In the genomic region with DNA sequence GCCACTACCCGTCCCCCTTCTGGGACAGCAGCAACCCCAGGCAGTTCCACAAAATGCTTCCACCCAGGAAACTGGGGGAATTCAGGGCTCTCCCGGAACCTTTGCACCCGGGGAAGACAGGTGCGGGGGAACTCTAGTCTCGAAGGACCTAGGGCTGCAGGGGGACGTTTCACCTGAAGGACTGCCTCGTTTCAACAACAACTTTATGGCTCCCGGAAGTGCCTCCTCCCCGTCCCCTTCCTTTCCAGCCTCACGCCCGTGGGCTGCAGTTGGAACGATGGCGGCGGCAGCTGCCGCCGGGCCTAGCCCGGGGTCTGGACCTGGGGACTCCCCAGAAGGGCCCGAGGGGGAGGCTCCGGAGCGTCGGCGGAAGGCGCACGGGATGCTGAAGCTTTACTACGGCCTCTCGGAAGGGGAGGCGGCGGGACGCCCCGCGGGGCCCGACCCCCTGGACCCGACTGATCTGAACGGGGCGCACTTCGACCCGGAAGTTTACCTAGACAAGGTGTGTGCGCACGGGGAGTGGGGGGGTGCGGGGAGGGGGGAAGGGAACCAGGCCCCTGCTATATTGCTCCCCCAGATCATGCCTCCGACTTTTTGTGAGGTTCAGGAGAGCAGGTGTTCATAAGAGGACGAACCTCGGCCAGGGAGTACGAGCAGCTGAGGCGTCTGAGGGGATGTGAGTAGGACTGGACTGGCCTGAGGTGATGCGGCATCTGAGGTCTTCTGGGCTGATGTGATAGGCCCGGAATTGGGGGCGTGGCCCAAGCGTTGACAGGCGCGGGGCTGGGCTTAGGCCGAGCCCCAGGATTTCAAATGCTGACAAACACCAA, we compare ENCODE assay signal across 1 cellular context.
TF ChIP-seq lines count a peak whose summit lies in the region.

A gene (plus strand): TSS at position 241 of the 833 bp plus-strand sequence. CDS start 37 bp downstream, at position 278.

TF ChIP-seq in K562, 482 proteins besides CTCF, POLR2A, EP300 and RAD21 (continued from another document and continues in another):
- TF ChIP-seq, protein P1, sequence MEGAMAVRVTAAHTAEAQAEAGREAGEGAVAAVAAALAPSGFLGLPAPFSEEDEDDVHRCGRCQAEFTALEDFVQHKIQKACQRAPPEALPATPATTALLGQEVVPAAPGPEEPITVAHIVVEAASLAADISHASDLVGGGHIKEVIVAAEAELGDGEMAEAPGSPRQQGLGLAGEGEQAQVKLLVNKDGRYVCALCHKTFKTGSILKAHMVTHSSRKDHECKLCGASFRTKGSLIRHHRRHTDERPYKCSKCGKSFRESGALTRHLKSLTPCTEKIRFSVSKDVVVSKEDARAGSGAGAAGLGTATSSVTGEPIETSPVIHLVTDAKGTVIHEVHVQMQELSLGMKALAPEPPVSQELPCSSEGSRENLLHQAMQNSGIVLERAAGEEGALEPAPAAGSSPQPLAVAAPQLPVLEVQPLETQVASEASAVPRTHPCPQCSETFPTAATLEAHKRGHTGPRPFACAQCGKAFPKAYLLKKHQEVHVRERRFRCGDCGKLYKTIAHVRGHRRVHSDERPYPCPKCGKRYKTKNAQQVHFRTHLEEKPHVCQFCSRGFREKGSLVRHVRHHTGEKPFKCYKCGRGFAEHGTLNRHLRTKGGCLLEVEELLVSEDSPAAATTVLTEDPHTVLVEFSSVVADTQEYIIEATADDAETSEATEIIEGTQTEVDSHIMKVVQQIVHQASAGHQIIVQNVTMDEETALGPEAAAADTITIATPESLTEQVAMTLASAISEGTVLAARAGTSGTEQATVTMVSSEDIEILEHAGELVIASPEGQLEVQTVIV (CRISPR knock-in tag; IDR thresholded peaks at IDR 0.05; ENCODE audit: borderline replicate concordance) = no peak
- TF ChIP-seq ETV5 (CRISPR knock-in tag; IDR thresholded peaks at IDR 0.05; ENCODE audit: low read depth) (no peak), ZNF436 (CRISPR knock-in tag; IDR thresholded peaks at IDR 0.05) (no peak), SAP30 (IDR thresholded peaks at IDR 0.05; ENCODE audit: borderline replicate concordance, insufficient read depth, low read depth, low read length, poor library complexity, severe bottlenecking) (peak; percentile 59), ZNF696 (CRISPR knock-in tag; conservative IDR thresholded peaks at IDR 0.05) (no peak), ZNF146 (CRISPR knock-in tag; IDR thresholded peaks at IDR 0.05; ENCODE audit: unreplicated experiment) (no peak), NFATC3 (IDR thresholded peaks at IDR 0.05) (peak; percentile 83; the same call in 1 of the 2 replicates), NELFE (IDR thresholded peaks at IDR 0.05; ENCODE audit: insufficient read depth, insufficient read length) (no peak), ZNF75A (CRISPR knock-in tag; IDR thresholded peaks at IDR 0.05) (no peak), CAMTA2 (CRISPR knock-in tag; conservative IDR thresholded peaks at IDR 0.05) (no peak), ZNF197 (CRISPR knock-in tag; IDR thresholded peaks at IDR 0.05; ENCODE audit: low read depth) (no peak), CEBPB (tag; IDR thresholded peaks at IDR 0.05) (no peak), CBX5 (IDR thresholded peaks at IDR 0.05; ENCODE audit: borderline replicate concordance, low read depth) (peak; percentile 75; the same call in 1 of the 2 replicates), ZNF175 (CRISPR knock-in tag; IDR thresholded peaks at IDR 0.05; ENCODE audit: low read depth) (peak; percentile 68; the same call in 1 of the 2 replicates), SREBF2 (CRISPR knock-in tag; IDR thresholded peaks at IDR 0.05) (no peak), MAFF (IDR thresholded peaks at IDR 0.05; ENCODE audit: low read length) (no peak), ZNF23 (CRISPR knock-in tag; IDR thresholded peaks at IDR 0.05) (no peak), ARID1B (IDR thresholded peaks at IDR 0.05) (no peak; the same call in 1 of the 2 replicates), ESRRA (IDR thresholded peaks at IDR 0.05; ENCODE audit: borderline replicate concordance, low read depth) (peak; percentile 79), ZNF764 (CRISPR knock-in tag; IDR thresholded peaks at IDR 0.05; ENCODE audit: low read depth) (no peak), KLF6 (CRISPR knock-in tag; IDR thresholded peaks at IDR 0.05; ENCODE audit: borderline replicate concordance) (peak; percentile 73; the same call in 1 of the 2 replicates), ZNF830 (CRISPR knock-in tag; IDR thresholded peaks at IDR 0.05) (no peak), THRAP3 (IDR thresholded peaks at IDR 0.05; ENCODE audit: borderline replicate concordance) (peak; percentile 37; the same call in 1 of the 2 replicates), MAFG (tag; conservative IDR thresholded peaks at IDR 0.05) (no peak), CC2D1A (IDR thresholded peaks at IDR 0.05) (no peak), ZNF785 (CRISPR knock-in tag; IDR thresholded peaks at IDR 0.05) (no peak), ILF3 (IDR thresholded peaks at IDR 0.05; ENCODE audit: borderline replicate concordance) (no peak), NRF1 (conservative IDR thresholded peaks at IDR 0.05 in 1 of 2, IDR thresholded peaks at IDR 0.05 in 1 of 2) (peak; percentile 66 to 70), BACH1 (tag; IDR thresholded peaks at IDR 0.05) (no peak), ZNF354B (CRISPR knock-in tag; IDR thresholded peaks at IDR 0.05) (peak; percentile 43; the same call in 1 of the 2 replicates), TCF3 (CRISPR knock-in tag; IDR thresholded peaks at IDR 0.05) (no peak; the same call in 1 of the 2 replicates), MCM7 (IDR thresholded peaks at IDR 0.05) (no peak)
- TF ChIP-seq, protein P2, sequence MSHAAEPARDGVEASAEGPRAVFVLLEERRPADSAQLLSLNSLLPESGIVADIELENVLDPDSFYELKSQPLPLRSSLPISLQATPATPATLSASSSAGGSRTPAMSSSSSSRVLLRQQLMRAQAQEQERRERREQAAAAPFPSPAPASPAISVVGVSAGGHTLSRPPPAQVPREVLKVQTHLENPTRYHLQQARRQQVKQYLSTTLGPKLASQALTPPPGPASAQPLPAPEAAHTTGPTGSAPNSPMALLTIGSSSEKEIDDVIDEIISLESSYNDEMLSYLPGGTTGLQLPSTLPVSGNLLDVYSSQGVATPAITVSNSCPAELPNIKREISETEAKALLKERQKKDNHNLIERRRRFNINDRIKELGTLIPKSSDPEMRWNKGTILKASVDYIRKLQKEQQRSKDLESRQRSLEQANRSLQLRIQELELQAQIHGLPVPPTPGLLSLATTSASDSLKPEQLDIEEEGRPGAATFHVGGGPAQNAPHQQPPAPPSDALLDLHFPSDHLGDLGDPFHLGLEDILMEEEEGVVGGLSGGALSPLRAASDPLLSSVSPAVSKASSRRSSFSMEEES (CRISPR knock-in tag; IDR thresholded peaks at IDR 0.05) = no peak
- TF ChIP-seq, protein P3, sequence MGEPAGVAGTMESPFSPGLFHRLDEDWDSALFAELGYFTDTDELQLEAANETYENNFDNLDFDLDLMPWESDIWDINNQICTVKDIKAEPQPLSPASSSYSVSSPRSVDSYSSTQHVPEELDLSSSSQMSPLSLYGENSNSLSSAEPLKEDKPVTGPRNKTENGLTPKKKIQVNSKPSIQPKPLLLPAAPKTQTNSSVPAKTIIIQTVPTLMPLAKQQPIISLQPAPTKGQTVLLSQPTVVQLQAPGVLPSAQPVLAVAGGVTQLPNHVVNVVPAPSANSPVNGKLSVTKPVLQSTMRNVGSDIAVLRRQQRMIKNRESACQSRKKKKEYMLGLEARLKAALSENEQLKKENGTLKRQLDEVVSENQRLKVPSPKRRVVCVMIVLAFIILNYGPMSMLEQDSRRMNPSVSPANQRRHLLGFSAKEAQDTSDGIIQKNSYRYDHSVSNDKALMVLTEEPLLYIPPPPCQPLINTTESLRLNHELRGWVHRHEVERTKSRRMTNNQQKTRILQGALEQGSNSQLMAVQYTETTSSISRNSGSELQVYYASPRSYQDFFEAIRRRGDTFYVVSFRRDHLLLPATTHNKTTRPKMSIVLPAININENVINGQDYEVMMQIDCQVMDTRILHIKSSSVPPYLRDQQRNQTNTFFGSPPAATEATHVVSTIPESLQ (CRISPR knock-in tag; IDR thresholded peaks at IDR 0.05) = no peak
- TF ChIP-seq, protein P4, sequence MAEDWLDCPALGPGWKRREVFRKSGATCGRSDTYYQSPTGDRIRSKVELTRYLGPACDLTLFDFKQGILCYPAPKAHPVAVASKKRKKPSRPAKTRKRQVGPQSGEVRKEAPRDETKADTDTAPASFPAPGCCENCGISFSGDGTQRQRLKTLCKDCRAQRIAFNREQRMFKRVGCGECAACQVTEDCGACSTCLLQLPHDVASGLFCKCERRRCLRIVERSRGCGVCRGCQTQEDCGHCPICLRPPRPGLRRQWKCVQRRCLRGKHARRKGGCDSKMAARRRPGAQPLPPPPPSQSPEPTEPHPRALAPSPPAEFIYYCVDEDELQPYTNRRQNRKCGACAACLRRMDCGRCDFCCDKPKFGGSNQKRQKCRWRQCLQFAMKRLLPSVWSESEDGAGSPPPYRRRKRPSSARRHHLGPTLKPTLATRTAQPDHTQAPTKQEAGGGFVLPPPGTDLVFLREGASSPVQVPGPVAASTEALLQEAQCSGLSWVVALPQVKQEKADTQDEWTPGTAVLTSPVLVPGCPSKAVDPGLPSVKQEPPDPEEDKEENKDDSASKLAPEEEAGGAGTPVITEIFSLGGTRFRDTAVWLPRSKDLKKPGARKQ (CRISPR knock-in tag; IDR thresholded peaks at IDR 0.05) = no peak
- TF ChIP-seq, protein P5, sequence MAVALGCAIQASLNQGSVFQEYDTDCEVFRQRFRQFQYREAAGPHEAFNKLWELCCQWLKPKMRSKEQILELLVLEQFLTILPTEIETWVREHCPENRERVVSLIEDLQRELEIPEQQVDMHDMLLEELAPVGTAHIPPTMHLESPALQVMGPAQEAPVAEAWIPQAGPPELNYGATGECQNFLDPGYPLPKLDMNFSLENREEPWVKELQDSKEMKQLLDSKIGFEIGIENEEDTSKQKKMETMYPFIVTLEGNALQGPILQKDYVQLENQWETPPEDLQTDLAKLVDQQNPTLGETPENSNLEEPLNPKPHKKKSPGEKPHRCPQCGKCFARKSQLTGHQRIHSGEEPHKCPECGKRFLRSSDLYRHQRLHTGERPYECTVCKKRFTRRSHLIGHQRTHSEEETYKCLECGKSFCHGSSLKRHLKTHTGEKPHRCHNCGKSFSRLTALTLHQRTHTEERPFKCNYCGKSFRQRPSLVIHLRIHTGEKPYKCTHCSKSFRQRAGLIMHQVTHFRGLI (CRISPR knock-in tag; IDR thresholded peaks at IDR 0.05) = no peak
- TF ChIP-seq, protein P6, sequence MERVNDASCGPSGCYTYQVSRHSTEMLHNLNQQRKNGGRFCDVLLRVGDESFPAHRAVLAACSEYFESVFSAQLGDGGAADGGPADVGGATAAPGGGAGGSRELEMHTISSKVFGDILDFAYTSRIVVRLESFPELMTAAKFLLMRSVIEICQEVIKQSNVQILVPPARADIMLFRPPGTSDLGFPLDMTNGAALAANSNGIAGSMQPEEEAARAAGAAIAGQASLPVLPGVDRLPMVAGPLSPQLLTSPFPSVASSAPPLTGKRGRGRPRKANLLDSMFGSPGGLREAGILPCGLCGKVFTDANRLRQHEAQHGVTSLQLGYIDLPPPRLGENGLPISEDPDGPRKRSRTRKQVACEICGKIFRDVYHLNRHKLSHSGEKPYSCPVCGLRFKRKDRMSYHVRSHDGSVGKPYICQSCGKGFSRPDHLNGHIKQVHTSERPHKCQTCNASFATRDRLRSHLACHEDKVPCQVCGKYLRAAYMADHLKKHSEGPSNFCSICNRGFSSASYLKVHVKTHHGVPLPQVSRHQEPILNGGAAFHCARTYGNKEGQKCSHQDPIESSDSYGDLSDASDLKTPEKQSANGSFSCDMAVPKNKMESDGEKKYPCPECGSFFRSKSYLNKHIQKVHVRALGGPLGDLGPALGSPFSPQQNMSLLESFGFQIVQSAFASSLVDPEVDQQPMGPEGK (CRISPR knock-in tag; IDR thresholded peaks at IDR 0.05; ENCODE audit: borderline replicate concordance) = no peak
- TF ChIP-seq, protein P7, sequence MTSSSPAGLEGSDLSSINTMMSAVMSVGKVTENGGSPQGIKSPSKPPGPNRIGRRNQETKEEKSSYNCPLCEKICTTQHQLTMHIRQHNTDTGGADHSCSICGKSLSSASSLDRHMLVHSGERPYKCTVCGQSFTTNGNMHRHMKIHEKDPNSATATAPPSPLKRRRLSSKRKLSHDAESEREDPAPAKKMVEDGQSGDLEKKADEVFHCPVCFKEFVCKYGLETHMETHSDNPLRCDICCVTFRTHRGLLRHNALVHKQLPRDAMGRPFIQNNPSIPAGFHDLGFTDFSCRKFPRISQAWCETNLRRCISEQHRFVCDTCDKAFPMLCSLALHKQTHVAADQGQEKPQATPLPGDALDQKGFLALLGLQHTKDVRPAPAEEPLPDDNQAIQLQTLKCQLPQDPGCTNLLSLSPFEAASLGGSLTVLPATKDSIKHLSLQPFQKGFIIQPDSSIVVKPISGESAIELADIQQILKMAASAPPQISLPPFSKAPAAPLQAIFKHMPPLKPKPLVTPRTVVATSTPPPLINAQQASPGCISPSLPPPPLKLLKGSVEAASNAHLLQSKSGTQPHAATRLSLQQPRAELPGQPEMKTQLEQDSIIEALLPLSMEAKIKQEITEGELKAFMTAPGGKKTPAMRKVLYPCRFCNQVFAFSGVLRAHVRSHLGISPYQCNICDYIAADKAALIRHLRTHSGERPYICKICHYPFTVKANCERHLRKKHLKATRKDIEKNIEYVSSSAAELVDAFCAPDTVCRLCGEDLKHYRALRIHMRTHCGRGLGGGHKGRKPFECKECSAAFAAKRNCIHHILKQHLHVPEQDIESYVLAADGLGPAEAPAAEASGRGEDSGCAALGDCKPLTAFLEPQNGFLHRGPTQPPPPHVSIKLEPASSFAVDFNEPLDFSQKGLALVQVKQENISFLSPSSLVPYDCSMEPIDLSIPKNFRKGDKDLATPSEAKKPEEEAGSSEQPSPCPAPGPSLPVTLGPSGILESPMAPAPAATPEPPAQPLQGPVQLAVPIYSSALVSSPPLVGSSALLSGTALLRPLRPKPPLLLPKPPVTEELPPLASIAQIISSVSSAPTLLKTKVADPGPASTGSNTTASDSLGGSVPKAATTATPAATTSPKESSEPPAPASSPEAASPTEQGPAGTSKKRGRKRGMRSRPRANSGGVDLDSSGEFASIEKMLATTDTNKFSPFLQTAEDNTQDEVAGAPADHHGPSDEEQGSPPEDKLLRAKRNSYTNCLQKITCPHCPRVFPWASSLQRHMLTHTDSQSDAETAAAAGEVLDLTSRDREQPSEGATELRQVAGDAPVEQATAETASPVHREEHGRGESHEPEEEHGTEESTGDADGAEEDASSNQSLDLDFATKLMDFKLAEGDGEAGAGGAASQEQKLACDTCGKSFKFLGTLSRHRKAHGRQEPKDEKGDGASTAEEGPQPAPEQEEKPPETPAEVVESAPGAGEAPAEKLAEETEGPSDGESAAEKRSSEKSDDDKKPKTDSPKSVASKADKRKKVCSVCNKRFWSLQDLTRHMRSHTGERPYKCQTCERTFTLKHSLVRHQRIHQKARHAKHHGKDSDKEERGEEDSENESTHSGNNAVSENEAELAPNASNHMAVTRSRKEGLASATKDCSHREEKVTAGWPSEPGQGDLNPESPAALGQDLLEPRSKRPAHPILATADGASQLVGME (CRISPR knock-in tag; IDR thresholded peaks at IDR 0.05) = peak; percentile 88
